Comparison of ENCODE assay signal across 12 cellular contexts in genomic region chr15:74427607-74428441, GRCh38. TPM values are rescaled to one million over a fixed set of nuclear protein-coding genes. Genes with fewer than 3 reads are reported as not detected.
A peak's percentile ranks its signal among the peaks of the same experiment; 100 is the strongest.
DNase-seq lines count a peak whose midpoint lies in the region; ATAC-seq and TF ChIP-seq lines count a peak whose summit lies in the region.
"Had no signal": no experiment of that assay in that cellular context is flagged by ENCODE, and none has a peak within 500 bp of the region (broad histone marks: within the 10 kb centered on the region; RNA-seq: fewer than 3 reads in every experiment).

No MANE protein-coding gene starts in this region.

- H3K4me1 ChIP-seq in testis: peaks cover 90% of the 10 kb centered on the region

- H3K36me3 Mint-ChIP-seq in activated naive CD4-positive, alpha-beta T cell treated with anti-CD3 and anti-CD28 coated beads, Interleukin-2, amount 50 U/mL, for 24 hours: peaks cover 27% of the 10 kb centered on the region
- peaks cover 23% of the 10 kb centered on the region for H3K36me3 Mint-ChIP-seq in dendritic cell treated with granulocyte-macrophage colony-stimulating factor and Interleukin-4, amounts not matched to agents 40 ng/mL and 50 ng/mL, for 4 days (ENCODE audit: low read depth)

- H3K27me3 Mint-ChIP-seq in activated naive CD4-positive, alpha-beta T cell treated with anti-CD3 and anti-CD28 coated beads, Interleukin-2, amount 50 U/mL, for 24 hours: no peaks in the 10 kb centered on the region
- H3K27me3 Mint-ChIP-seq in dendritic cell treated with granulocyte-macrophage colony-stimulating factor and Interleukin-4, amounts not matched to agents 40 ng/mL and 50 ng/mL, for 4 days: peaks cover 20% of the 10 kb centered on the region
- H3K27me3 Mint-ChIP-seq: T-helper 17 cell had no signal

- no peaks in the 10 kb centered on the region for H3K27me3 ChIP-seq in testis

- TF ChIP-seq POLR2A in testis (IDR thresholded peaks at IDR 0.05): no peak

- DNase-seq in activated naive CD4-positive, alpha-beta T cell (lab: John Stamatoyannopoulos, UW): no peak
- DNase-seq in NCI-H82 treated with DMSO at 0.1 percent for 48 hours (lab: John Stamatoyannopoulos, UW; ENCODE audit: unreplicated experiment): peak; percentile 22
- DNase-seq in testis: no peak
- no peak for DNase-seq in NCI-H2227 (lab: John Stamatoyannopoulos, UW; ENCODE audit: unreplicated experiment)
- no peak for DNase-seq in NCI-H1417 treated with DMSO at 0.1 percent for 48 hours (lab: John Stamatoyannopoulos, UW)
- DNase-seq: DMS53, NCI-H1105, T-helper 17 cell, upper lobe of left lung had no signal

- peaks cover 56% of the 10 kb centered on the region for H3K4me1 Mint-ChIP-seq in activated naive CD4-positive, alpha-beta T cell treated with anti-CD3 and anti-CD28 coated beads, Interleukin-2, amount 50 U/mL, for 24 hours
- H3K4me1 Mint-ChIP-seq in dendritic cell treated with granulocyte-macrophage colony-stimulating factor and Interleukin-4, amounts not matched to agents 40 ng/mL and 50 ng/mL, for 4 days (ENCODE audit: low read depth): peaks cover 97% of the 10 kb centered on the region

- no peak for ATAC-seq in GM21390 (IDR thresholded peaks at IDR 0.05; ENCODE audit: unreplicated experiment)
- ATAC-seq: T-helper 17 cell had no signal

- H3K27ac ChIP-seq in testis: peak overlapping the region; percentile 70 to 73
- H3K27ac ChIP-seq: upper lobe of left lung had no signal

- H3K4me3 Mint-ChIP-seq in activated naive CD4-positive, alpha-beta T cell treated with anti-CD3 and anti-CD28 coated beads, Interleukin-2, amount 50 U/mL, for 24 hours: peak overlapping the region; percentile 66
- no peak overlapping the region for H3K4me3 Mint-ChIP-seq in dendritic cell treated with granulocyte-macrophage colony-stimulating factor and Interleukin-4, amounts not matched to agents 40 ng/mL and 50 ng/mL, for 4 days

- WGBS in testis, 2 donors: 52 to 76% methylated on average over 8 to 9 of the region's 9 CpGs

- H3K27ac Mint-ChIP-seq in activated naive CD4-positive, alpha-beta T cell treated with anti-CD3 and anti-CD28 coated beads, Interleukin-2, amount 50 U/mL, for 24 hours: peak overlapping the region; percentile 51
- peak overlapping the region; percentile 89 for H3K27ac Mint-ChIP-seq in dendritic cell treated with granulocyte-macrophage colony-stimulating factor and Interleukin-4, amounts not matched to agents 40 ng/mL and 50 ng/mL, for 4 days
- H3K27ac Mint-ChIP-seq: T-helper 17 cell had no signal

- no peaks in the 10 kb centered on the region for H3K9me3 Mint-ChIP-seq in activated naive CD4-positive, alpha-beta T cell treated with anti-CD3 and anti-CD28 coated beads, Interleukin-2, amount 50 U/mL, for 24 hours
- no peaks in the 10 kb centered on the region for H3K9me3 Mint-ChIP-seq in dendritic cell treated with granulocyte-macrophage colony-stimulating factor and Interleukin-4, amounts not matched to agents 40 ng/mL and 50 ng/mL, for 4 days

- intact Hi-C loops in dendritic cell treated with granulocyte-macrophage colony-stimulating factor and Interleukin-4, amounts not matched to agents 40 ng/mL and 50 ng/mL, for 4 days (cut with micrococcal nuclease): no loop called here
- intact Hi-C loops in testis (cut with DNase I; ENCODE audit: low total_unique reads): no loop called here

- H3K36me3 ChIP-seq in testis (ENCODE audit: low read depth, missing control alignments): no peaks in the 10 kb centered on the region
- H3K36me3 ChIP-seq: upper lobe of left lung had no signal

- H3K9me3 ChIP-seq in testis: no peaks in the 10 kb centered on the region
- H3K9me3 ChIP-seq: upper lobe of left lung had no signal

- no peak for TF ChIP-seq CTCF in testis (IDR thresholded peaks at IDR 0.05)

- H3K4me3 ChIP-seq in testis: no peak overlapping the region
- H3K4me3 ChIP-seq: upper lobe of left lung had no signal

RNA-seq across cellular contexts. Expression of gene SEMA7A, which starts 5.9 kb away (rescaled TPM):
- total RNA-seq in testis: 100 to 1,000 TPM; 217 to 220 TPM
- polyA plus RNA-seq in testis (ENCODE audit: insufficient read depth, low read depth, low replicate concordance): 80.7 TPM

RNA-seq across cellular contexts. Expression of gene UBL7, which starts 33.1 kb away (rescaled TPM):
- total RNA-seq in testis: 10 to 100 TPM; 61.9 to 70.6 TPM
- 104 TPM for polyA plus RNA-seq in testis (ENCODE audit: insufficient read depth, low read depth, low replicate concordance)
